Comparison of ENCODE assay signal across 28 cellular contexts in the genomic region with DNA sequence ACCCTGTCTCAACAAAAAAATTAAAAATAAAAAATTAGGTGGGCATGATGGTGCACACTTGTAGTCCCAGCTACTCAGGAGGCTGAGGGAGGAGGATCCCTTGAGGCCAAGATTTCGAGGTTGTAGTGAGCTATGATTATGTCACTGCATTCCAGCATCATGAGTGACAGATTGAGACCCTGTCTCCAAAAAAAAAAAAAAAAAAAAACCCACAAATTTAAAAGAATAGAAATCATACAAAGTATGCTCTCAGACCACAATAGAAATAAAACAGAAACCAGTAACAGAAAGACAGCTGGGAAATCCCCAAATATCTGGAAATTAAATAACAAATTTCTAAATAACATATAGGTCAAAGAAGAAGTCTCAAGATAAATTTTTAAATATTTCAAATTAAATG.
"Had no signal": no experiment of that assay in that cellular context is flagged by ENCODE, and none has a peak within 500 bp of the region (broad histone marks: within the 10 kb centered on the region; RNA-seq: fewer than 3 reads in every experiment).

No MANE protein-coding gene starts in this region.

- H3K4me3 Mint-ChIP-seq: mesothelial cell of epicardium; naive B cell; nephron; neural crest cell; stimulated activated naive B cell treated with anti-CD40 and anti-IgM and Interleukin-4, amounts not matched to agents 10 μg/mL and 1 μg/mL and 100 μg/mL, for 72 hours; stimulated activated naive CD8-positive, alpha-beta T cell treated with anti-CD3 and anti-CD28 coated beads, Interleukin-15, Interleukin-2, amounts not matched to agents 100 ng/mL and 50 ng/mL, for 24 hours; type B pancreatic cell had no signal

- H3K4me1 ChIP-seq: left lung, lower lobe of right lung, pancreas, prostate gland, tibial nerve, uterus had no signal

- H3K36me3 Mint-ChIP-seq: mesothelial cell of epicardium, type B pancreatic cell had no signal

- H3K27me3 ChIP-seq: left lung, pancreas, tibial nerve, uterus had no signal

- DNase-seq: hippocampal formation; left colon; left lung; lower lobe of right lung; mammary epithelial cell; mesendoderm; naive B cell; nucleus accumbens; pancreas; posterior cingulate gyrus; retina; right cardiac atrium; stimulated activated CD4-positive, alpha-beta T cell treated with anti-CD3 and anti-CD28 coated beads, Interleukin-12 subunit alpha, Interleukin-12 subunit beta, amount 100 ng/mL, for 4 hours; stimulated activated CD4-positive, alpha-beta T cell treated with anti-CD3 and anti-CD28 coated beads, Interleukin-15, amount 100 ng/mL, for 24 hours; stimulated activated CD4-positive, alpha-beta T cell treated with anti-CD3 and anti-CD28 coated beads, Interleukin-2, amount 100 ng/mL, for 24 hours; stimulated activated CD4-positive, alpha-beta T cell treated with anti-CD3 and anti-CD28 coated beads, Interleukin-4, amount 100 ng/mL, for 1 hour; stimulated activated naive B cell treated with anti-CD40 and anti-IgM and Interleukin-4, amounts not matched to agents 10 μg/mL and 1 μg/mL and 100 μg/mL, for 72 hours; substantia nigra; uterus had no signal

- H3K36me3 ChIP-seq: left lung, lower lobe of right lung, pancreas, prostate gland, tibial nerve, uterus had no signal

- H3K4me3 ChIP-seq: left lung, lower lobe of right lung, pancreas, prostate gland, skin epidermis, tibial nerve, uterus had no signal

- H3K27ac Mint-ChIP-seq: mesothelial cell of epicardium; naive B cell; nephron; stimulated activated naive B cell treated with anti-CD40 and anti-IgM and Interleukin-4, amounts not matched to agents 10 μg/mL and 1 μg/mL and 100 μg/mL, for 72 hours; type B pancreatic cell had no signal

- ATAC-seq: left colon; left lung; lower lobe of right lung; pancreas; right cardiac atrium; sciatic nerve; stimulated activated naive B cell treated with anti-CD40 and anti-IgM and Interleukin-4, amounts not matched to agents 10 μg/mL and 1 μg/mL and 100 μg/mL, for 72 hours had no signal

- H3K27ac ChIP-seq: left lung, lower lobe of right lung, pancreas, prostate gland, skin epidermis, tibial nerve, uterus had no signal

- H3K9me3 ChIP-seq: left lung, lower lobe of right lung, pancreas, prostate gland, tibial nerve, uterus had no signal

- H3K27me3 Mint-ChIP-seq: stimulated activated naive B cell treated with anti-CD40 and anti-IgM and Interleukin-4, amounts not matched to agents 10 μg/mL and 1 μg/mL and 100 μg/mL, for 72 hours; stimulated activated naive CD8-positive, alpha-beta T cell treated with anti-CD3 and anti-CD28 coated beads, Interleukin-15, Interleukin-2, amounts not matched to agents 100 ng/mL and 50 ng/mL, for 24 hours; type B pancreatic cell had no signal

- H3K4me1 Mint-ChIP-seq: mesothelial cell of epicardium, nephron had no signal
